Comparison of ENCODE assay signal across 16 cellular contexts in the genomic region with DNA sequence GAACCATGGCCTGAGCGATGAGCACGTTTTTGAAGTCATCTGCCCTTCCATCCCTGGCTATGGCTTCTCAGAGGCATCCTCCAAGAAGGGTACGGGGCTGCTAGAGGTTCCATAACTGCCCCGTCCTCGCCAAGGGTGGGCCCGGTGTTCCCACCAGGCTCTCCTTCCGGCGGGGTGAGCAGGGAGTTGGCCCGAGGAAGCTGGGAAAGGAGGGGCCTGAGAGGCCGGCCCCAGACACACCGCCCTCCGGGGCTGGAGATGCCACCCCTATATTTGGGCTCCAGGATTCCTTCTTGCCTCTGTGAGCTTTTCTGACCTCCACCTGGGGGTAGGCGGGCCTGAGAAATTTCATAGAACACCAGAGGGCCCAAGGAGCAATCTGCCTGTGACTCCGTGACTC. TPM values are rescaled to one million over a fixed set of nuclear protein-coding genes. Genes with fewer than 3 reads are reported as not detected.
DNase-seq lines count a peak whose midpoint lies in the region; ATAC-seq and TF ChIP-seq lines count a peak whose summit lies in the region.
"Had no signal": no experiment of that assay in that cellular context is flagged by ENCODE, and none has a peak within 500 bp of the region (broad histone marks: within the 10 kb centered on the region; RNA-seq: fewer than 3 reads in every experiment).

No MANE protein-coding gene starts in this region.

- TF ChIP-seq CTCF in nephron progenitor cell (IDR thresholded peaks at IDR 0.05) (no peak), Peyer's patch (IDR thresholded peaks at IDR 0.05) (no peak)

- ATAC-seq in activated naive CD4-positive, alpha-beta T cell treated with anti-CD3 and anti-CD28 coated beads, Interleukin-2, amount 50 U/mL, for 72 hours: no peak
- ATAC-seq in T-helper 17 cell (no peak), GM18868 (IDR thresholded peaks at IDR 0.05; ENCODE audit: unreplicated experiment) (no peak)
- ATAC-seq: GM12878, GM23338 had no signal

- H3K4me1 ChIP-seq in Peyer's patch: no peaks in the 10 kb centered on the region

- H3K27me3 ChIP-seq in Peyer's patch: no peaks in the 10 kb centered on the region
- H3K27me3 ChIP-seq: BLaER1 treated with 17β-estradiol and CSF1 and Interleukin-3, amounts not matched to agents 10 nM and 100 nM had no signal

- H3K4me3 ChIP-seq in Peyer's patch: no peak overlapping the region
- H3K4me3 ChIP-seq: BLaER1 treated with 17β-estradiol and CSF1 and Interleukin-3, amounts not matched to agents 10 nM and 100 nM; GM12878; GM23338 had no signal

- TF ChIP-seq POLR2A in Peyer's patch (IDR thresholded peaks at IDR 0.05): no peak

- H3K27ac ChIP-seq in Peyer's patch: no peak overlapping the region
- H3K27ac ChIP-seq: BLaER1 treated with 17β-estradiol and CSF1 and Interleukin-3, amounts not matched to agents 10 nM and 100 nM had no signal

- H3K27ac Mint-ChIP-seq in activated naive CD4-positive, alpha-beta T cell treated with anti-CD3 and anti-CD28 coated beads, Interleukin-2, amount 50 U/mL, for 72 hours: peak overlapping the region; percentile 18 to 44
- H3K27ac Mint-ChIP-seq in activated naive CD4-positive, alpha-beta T cell treated with anti-CD3 and anti-CD28 coated beads, Interleukin-2, amount 10 ng/mL, durations not matched to agents 7 days and 5 days: no peak overlapping the region
- H3K27ac Mint-ChIP-seq in T-helper 17 cell (peak overlapping the region; percentile 49), nephron progenitor cell (peak overlapping the region; percentile 61)
- H3K27ac Mint-ChIP-seq: GM23338 had no signal

- no peaks in the 10 kb centered on the region for H3K27me3 Mint-ChIP-seq in activated naive CD4-positive, alpha-beta T cell treated with anti-CD3 and anti-CD28 coated beads, Interleukin-2, amount 10 ng/mL, durations not matched to agents 7 days and 5 days
- H3K27me3 Mint-ChIP-seq in T-helper 17 cell: no peaks in the 10 kb centered on the region
- peaks cover 2% of the 10 kb centered on the region for H3K27me3 Mint-ChIP-seq in nephron progenitor cell (ENCODE audit: low read depth, poor library complexity)
- H3K27me3 Mint-ChIP-seq: CD4-positive, CD25-positive, alpha-beta regulatory T cell had no signal

- CTCF ChIA-PET in activated naive CD4-positive, alpha-beta T cell treated with anti-CD3 and anti-CD28 coated beads, Interleukin-2, amount 10 ng/mL, durations not matched to agents 7 days and 5 days (lab: Charles Lee): no interaction called here

- peaks cover 0 to 20% (median 0%) of the 10 kb centered on the region in 3 donors for H3K36me3 ChIP-seq in Peyer's patch

- DNase-seq in activated naive CD4-positive, alpha-beta T cell treated with anti-CD3 and anti-CD28 coated beads, Interleukin-2, amount 50 U/mL, for 72 hours (ENCODE audit: low spot score in 2 of 2): no peak
- no peak for DNase-seq in activated naive CD4-positive, alpha-beta T cell treated with anti-CD3 and anti-CD28 coated beads, Interleukin-2, amount 10 ng/mL, durations not matched to agents 7 days and 5 days
- DNase-seq in T-helper 17 cell (no peak), nephron progenitor cell (no peak), occipital lobe (lab: John Stamatoyannopoulos, UW) (no peak), Peyer's patch (no peak)
- DNase-seq: ACHN; CD4-positive, CD25-positive, alpha-beta regulatory T cell; DMS79 had no signal

- H3K4me1 Mint-ChIP-seq in activated naive CD4-positive, alpha-beta T cell treated with anti-CD3 and anti-CD28 coated beads, Interleukin-2, amount 10 ng/mL, durations not matched to agents 7 days and 5 days: peaks cover 11% of the 10 kb centered on the region
- H3K4me1 Mint-ChIP-seq in T-helper 17 cell (peaks cover 13% of the 10 kb centered on the region), nephron progenitor cell (peaks cover 15% of the 10 kb centered on the region)

- no peaks in the 10 kb centered on the region for H3K9me3 Mint-ChIP-seq in activated naive CD4-positive, alpha-beta T cell treated with anti-CD3 and anti-CD28 coated beads, Interleukin-2, amount 50 U/mL, for 72 hours
- no peaks in the 10 kb centered on the region for H3K9me3 Mint-ChIP-seq in activated naive CD4-positive, alpha-beta T cell treated with anti-CD3 and anti-CD28 coated beads, Interleukin-2, amount 10 ng/mL, durations not matched to agents 7 days and 5 days
- H3K9me3 Mint-ChIP-seq in nephron progenitor cell: no peaks in the 10 kb centered on the region
- H3K9me3 Mint-ChIP-seq: CD4-positive, CD25-positive, alpha-beta regulatory T cell; GM23338; H9 had no signal

- no peak overlapping the region for H3K4me3 Mint-ChIP-seq in activated naive CD4-positive, alpha-beta T cell treated with anti-CD3 and anti-CD28 coated beads, Interleukin-2, amount 10 ng/mL, durations not matched to agents 7 days and 5 days
- H3K4me3 Mint-ChIP-seq in T-helper 17 cell (no peak overlapping the region), nephron progenitor cell (no peak overlapping the region)
- H3K4me3 Mint-ChIP-seq: CD4-positive, CD25-positive, alpha-beta regulatory T cell; GM23338; H9 had no signal

- H3K36me3 Mint-ChIP-seq in activated naive CD4-positive, alpha-beta T cell treated with anti-CD3 and anti-CD28 coated beads, Interleukin-2, amount 50 U/mL, for 72 hours: no peaks in the 10 kb centered on the region
- no peaks in the 10 kb centered on the region for H3K36me3 Mint-ChIP-seq in activated naive CD4-positive, alpha-beta T cell treated with anti-CD3 and anti-CD28 coated beads, Interleukin-2, amount 10 ng/mL, durations not matched to agents 7 days and 5 days
- H3K36me3 Mint-ChIP-seq in T-helper 17 cell (ENCODE audit: low read depth): no peaks in the 10 kb centered on the region
- H3K36me3 Mint-ChIP-seq in nephron progenitor cell (ENCODE audit: low read depth): peaks cover 43% of the 10 kb centered on the region
- H3K36me3 Mint-ChIP-seq: CD4-positive, CD25-positive, alpha-beta regulatory T cell had no signal

- H3K9me3 ChIP-seq in T-helper 17 cell (ENCODE audit: control insufficient read depth, low read length, poor library complexity, severe bottlenecking) (no peaks in the 10 kb centered on the region), Peyer's patch (no peaks in the 10 kb centered on the region)
- H3K9me3 ChIP-seq: BLaER1 treated with 17β-estradiol and CSF1 and Interleukin-3, amounts not matched to agents 10 nM and 100 nM had no signal

RNA-seq across cellular contexts. Expression of a gene that starts 28.9 kb away (rescaled TPM):
- total RNA-seq in activated naive CD4-positive, alpha-beta T cell treated with anti-CD3 and anti-CD28 coated beads, Interleukin-2, amount 50 U/mL, for 72 hours: 1 to 10 TPM; 3.1 TPM
- 1 to 10 TPM in 1 of 2 donors, under 1 TPM in 1; 0.94 to 1.3 TPM for total RNA-seq in T-helper 17 cell
- 7.2 TPM for total RNA-seq in occipital lobe
- total RNA-seq in Peyer's patch: 100 to 1,000 TPM in 1 of 4 donors, 10 to 100 TPM in 3; 28.9 to 109 (median 59.9) TPM

RNA-seq across cellular contexts. Expression of a gene that starts 43.4 kb away (rescaled TPM):
- total RNA-seq in activated naive CD4-positive, alpha-beta T cell treated with anti-CD3 and anti-CD28 coated beads, Interleukin-2, amount 50 U/mL, for 72 hours: 100 to 1,000 TPM in 1 of 2 donors, 10 to 100 TPM in 1; 67.8 to 115 TPM
- total RNA-seq in T-helper 17 cell (100 to 1,000 TPM; 269 to 280 TPM), occipital lobe (1.1 TPM), Peyer's patch (100 to 1,000 TPM in 3 of 4 donors, 10 to 100 TPM in 1; 77.8 to 339 (median 275) TPM)

RNA-seq across cellular contexts. Expression of a gene that starts 50.2 kb away (rescaled TPM):
- total RNA-seq in activated naive CD4-positive, alpha-beta T cell treated with anti-CD3 and anti-CD28 coated beads, Interleukin-2, amount 50 U/mL, for 72 hours: under 1 TPM in 1 of 2 donors, not detected in 1; 0.54 TPM
- total RNA-seq in T-helper 17 cell (under 1 TPM in 1 of 2 donors, not detected in 1; 0.68 TPM), occipital lobe (0.47 TPM), Peyer's patch (10 to 100 TPM in 1 of 4 donors, 1 to 10 TPM in 3; 1.5 to 15.6 (median 5.6) TPM)
- total RNA-seq: A172, G401 had no signal

Comparison
In these comparisons a context has a peak if more than half of its experiments do, and no peak if none do; other contexts are left out.
1. RNA of a gene that starts 43.4 kb away (total RNA-seq): 269 to 280 TPM in T-helper 17 cell, 77.8 to 339 TPM in Peyer's patch and 67.8 to 115 TPM in activated naive CD4-positive, alpha-beta T cell treated with anti-CD3 and anti-CD28 coated beads, Interleukin-2, amount 50 U/mL, for 72 hours; 1.1 TPM in occipital lobe (single experiment); every median in the first group is over 10 times any median in the second.